In genomic region chr1:45359882-45360513, GRCh38 we compare ENCODE assay signal across 8 cellular contexts. TPM values are rescaled to one million over a fixed set of nuclear protein-coding genes. Genes with fewer than 3 reads are reported as not detected.
DNase-seq lines count a peak whose midpoint lies in the region; ATAC-seq, FAIRE-seq and TF ChIP-seq lines count a peak whose summit lies in the region.

No MANE protein-coding gene starts in this region.

- no peaks in the 10 kb centered on the region for H3K9me3 Mint-ChIP-seq in activated CD4-positive, alpha-beta memory T cell treated with anti-CD3 and anti-CD28 coated beads for 36 hours
- no peaks in the 10 kb centered on the region for H3K9me3 Mint-ChIP-seq in naive B cell

- no peaks in the 10 kb centered on the region for H3K4me1 ChIP-seq in esophagus (ENCODE audit: control insufficient read depth in 2 of 2, insufficient read depth in 2 of 2, low read length in 1 of 2)
- H3K4me1 ChIP-seq in testis = no peaks in the 10 kb centered on the region

- H3K36me3 ChIP-seq in esophagus (ENCODE audit: control insufficient read depth in 2 of 2, insufficient read depth in 2 of 2, low read length in 1 of 2) = no peaks in the 10 kb centered on the region
- no peaks in the 10 kb centered on the region for H3K36me3 ChIP-seq in testis (ENCODE audit: low read depth, missing control alignments)

- H3K4me3 Mint-ChIP-seq in activated CD4-positive, alpha-beta memory T cell treated with anti-CD3 and anti-CD28 coated beads for 36 hours = no peak overlapping the region
- H3K4me3 Mint-ChIP-seq in naive B cell = peak overlapping the region in 6 of 8 donors; percentile 19 to 88 (median 42)

- H3K36me3 Mint-ChIP-seq in activated CD4-positive, alpha-beta memory T cell treated with anti-CD3 and anti-CD28 coated beads for 36 hours = no peaks in the 10 kb centered on the region
- H3K36me3 Mint-ChIP-seq in naive B cell = peaks cover 0 to 4% of the 10 kb centered on the region in 2 donors

- no peak for TF ChIP-seq POLR2A in testis (IDR thresholded peaks at IDR 0.05)

- H3K4me1 Mint-ChIP-seq in activated CD4-positive, alpha-beta memory T cell treated with anti-CD3 and anti-CD28 coated beads for 36 hours (ENCODE audit: low read depth) = peaks cover 9% of the 10 kb centered on the region
- H3K4me1 Mint-ChIP-seq in naive B cell = peaks cover 5 to 15% (median 14%) of the 10 kb centered on the region in 3 donors

- TF ChIP-seq CTCF in GM12865 (IDR thresholded peaks at IDR 0.05; ENCODE audit: insufficient read depth, low read depth, low read length, missing control alignments) = peak; percentile 53
- peak; percentile 47 to 71 (median 70) for TF ChIP-seq CTCF in testis (IDR thresholded peaks at IDR 0.05)

- ATAC-seq in naive B cell (ENCODE audit: low read depth in 2 of 2) (peak; percentile 71 to 78), GM21723 (IDR thresholded peaks at IDR 0.05; ENCODE audit: unreplicated experiment) (no peak)

- POLR2A ChIA-PET in activated CD4-positive, alpha-beta memory T cell treated with anti-CD3 and anti-CD28 coated beads for 36 hours (lab: Charles Lee) = interaction anchor here (1.5 kb wide), 1 partner anchor 161 kb away, joined by 3 read pairs; the partner anchor contains the start of gene PRDX1

- no peaks in the 10 kb centered on the region for H3K9me3 ChIP-seq in esophagus (ENCODE audit: control insufficient read depth in 2 of 2, insufficient read depth in 1 of 2, low read depth in 1 of 2, low read length in 1 of 2)
- no peaks in the 10 kb centered on the region for H3K9me3 ChIP-seq in testis

- H3K27me3 ChIP-seq in esophagus (ENCODE audit: control insufficient read depth in 1 of 2, insufficient read depth in 2 of 2, low read length in 2 of 2) = no peaks in the 10 kb centered on the region
- H3K27me3 ChIP-seq in testis = no peaks in the 10 kb centered on the region

- DNase-seq in GM12865 (ENCODE audit: low read depth) (peak; percentile 78), NCI-H2227 (lab: John Stamatoyannopoulos, UW; ENCODE audit: unreplicated experiment) (peak; percentile 46), naive B cell (peak; percentile 59), testis (peak; percentile 82)
- DNase-seq in activated CD4-positive, alpha-beta memory T cell treated with anti-CD3 and anti-CD28 coated beads for 36 hours = peak; percentile 68

- 13 to 19% methylated on average over 7 of the region's 7 CpGs for whole genome bisulfite sequencing in esophagus, 2 donors
- WGBS in testis, 2 donors = 34 to 50% methylated on average over 7 of the region's 7 CpGs

- H3K27ac ChIP-seq in esophagus (ENCODE audit: low read depth in 2 of 2, low read length in 1 of 2) (peak overlapping the region; percentile 79 to 80), testis (peak overlapping the region; percentile 9 to 28)

- H3K27ac Mint-ChIP-seq in activated CD4-positive, alpha-beta memory T cell treated with anti-CD3 and anti-CD28 coated beads for 36 hours = no peak overlapping the region
- H3K27ac Mint-ChIP-seq in naive B cell = peak overlapping the region in 2 of 6 donors; percentile 57 to 62

- CTCF ChIA-PET in activated CD4-positive, alpha-beta memory T cell treated with anti-CD3 and anti-CD28 coated beads for 36 hours (lab: Charles Lee) = interaction anchor here (0.6 to 5.9 kb wide), 18 partner anchors 10 to 642 kb away, joined by 3 to 237 read pairs (median 4); partner anchors contain the start of genes CCDC163, MMACHC and TESK2

- H3K27me3 Mint-ChIP-seq in activated CD4-positive, alpha-beta memory T cell treated with anti-CD3 and anti-CD28 coated beads for 36 hours = no peaks in the 10 kb centered on the region
- H3K27me3 Mint-ChIP-seq in naive B cell = no peaks in the 10 kb centered on the region

- peak; percentile 97 for FAIRE-seq in A204.1 (lab: Jason Lieb, UNC)

- H3K4me3 ChIP-seq in GM12865 (ENCODE audit: low read depth, low read length) = no peak overlapping the region
- no peak overlapping the region for H3K4me3 ChIP-seq in esophagus (ENCODE audit: low read depth in 1 of 2, low read length in 2 of 2)
- H3K4me3 ChIP-seq in testis = no peak overlapping the region

- intact Hi-C loops in activated CD4-positive, alpha-beta memory T cell treated with anti-CD3 and anti-CD28 coated beads for 36 hours (cut with micrococcal nuclease) = loop anchor here (1.0 to 2.0 kb wide), 3 partner anchors 19 to 211 kb away; no protein-coding TSS in a partner anchor
- intact Hi-C loops in testis (cut with DNase I; ENCODE audit: low total_unique reads) = loop anchor here (10.0 kb wide), 1 partner anchor 135 kb away; the partner anchor contains the start of gene TESK2

RNA-seq across cellular contexts. Expression of gene MUTYH, which starts 19.8 kb away (rescaled TPM):
- total RNA-seq in activated CD4-positive, alpha-beta memory T cell treated with anti-CD3 and anti-CD28 coated beads for 36 hours = 10 to 100 TPM; 49.2 to 51.8 TPM
- polyA plus RNA-seq in esophagus = 10 to 100 TPM; 12.2 to 21.8 TPM
- polyA plus RNA-seq in naive B cell (ENCODE audit: low read depth in 6 of 6) = 10 to 100 TPM; 10.4 to 25.3 (median 18.7) TPM
- total RNA-seq in testis = 10 to 100 TPM; 26.8 to 31.5 TPM
- polyA plus RNA-seq in testis (ENCODE audit: insufficient read depth, low read depth, low replicate concordance) = 15.1 TPM

RNA-seq across cellular contexts. Expression of gene TOE1, which starts 20.0 kb away (rescaled TPM):
- total RNA-seq in activated CD4-positive, alpha-beta memory T cell treated with anti-CD3 and anti-CD28 coated beads for 36 hours = 10 to 100 TPM; 22.8 to 23.1 TPM
- polyA plus RNA-seq in esophagus (1 to 10 TPM; 4.4 to 8.0 TPM), naive B cell (ENCODE audit: low read depth in 6 of 6) (10 to 100 TPM; 15.5 to 27.8 (median 20.3) TPM), testis (ENCODE audit: insufficient read depth, low read depth, low replicate concordance) (48.3 TPM)
- 10 to 100 TPM; 16.3 to 25.1 TPM for total RNA-seq in testis

RNA-seq across cellular contexts. Expression of gene HPDL, which starts 33.3 kb away (rescaled TPM):
- total RNA-seq in activated CD4-positive, alpha-beta memory T cell treated with anti-CD3 and anti-CD28 coated beads for 36 hours = 10 to 100 TPM; 12.7 to 14.3 TPM
- polyA plus RNA-seq in esophagus (1 to 10 TPM; 2.7 to 5.2 TPM), naive B cell (ENCODE audit: low read depth in 6 of 6) (under 1 TPM in 5 of 6 donors, not detected in 1; 0.31 to 0.86 (median 0.74) TPM), testis (ENCODE audit: insufficient read depth, low read depth, low replicate concordance) (not detected)
- total RNA-seq in testis = 1 to 10 TPM; 1.1 to 1.3 TPM
